ENCODE assay signal across 8 cellular contexts in genomic region chr14:23300687-23301223, GRCh38. TPM values are rescaled to one million over a fixed set of nuclear protein-coding genes. Genes with fewer than 3 reads are reported as not detected.
A peak's percentile ranks its signal among the peaks of the same experiment; 100 is the strongest.
DNase-seq lines count a peak whose midpoint lies in the region; ATAC-seq, FAIRE-seq and TF ChIP-seq lines count a peak whose summit lies in the region.

No MANE protein-coding gene starts in this region.

- peaks cover 6 to 10% (median 9%) of the 10 kb centered on the region in 3 donors for H3K27me3 Mint-ChIP-seq in immature natural killer cell (ENCODE audit: low read depth in 3 of 3)

- BruUV-seq in K562 (replicated peaks; lab: Mats Ljungman, UMichigan), result TSS peak; percentile 66

- H3K9me3 ChIP-seq in K562 (replicated peaks; ENCODE audit: control insufficient read depth, insufficient read depth, low read depth, low read length), result no peaks in the 10 kb centered on the region

- TF ChIP-seq CTCF in GM06990 (IDR thresholded peaks at IDR 0.05; ENCODE audit: insufficient read depth, low read length, poor library complexity, severe bottlenecking) (no peak), K562 (IDR thresholded peaks at IDR 0.05 in 2 of 3, conservative IDR thresholded peaks at IDR 0.05 in 1 of 3; ENCODE audit: insufficient read depth in 2 of 3, low read depth in 1 of 3, low read length in 3 of 3) (no peak), GM10266 (IDR thresholded peaks at IDR 0.05; ENCODE audit: control insufficient read depth, insufficient read depth, low read depth, missing control alignments) (no peak)

- no peak for TF ChIP-seq EP300 in K562 (IDR thresholded peaks at IDR 0.05; ENCODE audit: low read length)

- H3K4me3 ChIP-seq in GM06990 (replicated peaks; ENCODE audit: low read depth, low read length) (peak overlapping the region; percentile 81), K562 (peak overlapping the region; percentile 67), skin epidermis (peak overlapping the region; percentile 56 to 85 (median 72))

- H3K4me1 ChIP-seq in K562 (replicated peaks in 1 of 2; ENCODE audit: control insufficient read depth in 2 of 2, insufficient read depth in 2 of 2, low read length in 2 of 2), result peaks cover 17 to 26% of the 10 kb centered on the region in 2 experiments

- H3K36me3 ChIP-seq in GM06990 (ENCODE audit: control insufficient read depth, insufficient read depth, low read length) (peaks cover 5% of the 10 kb centered on the region), K562 (ENCODE audit: control insufficient read depth, insufficient read depth, low read length) (peaks cover 23% of the 10 kb centered on the region; the same call in 2 of the 3 replicates)

- in situ Hi-C loops in K562 (cut with MboI), result no loop called here

- TF ChIP-seq RAD21 in K562 (CRISPR knock-in tag; conservative IDR thresholded peaks at IDR 0.05 in 1 of 2, IDR thresholded peaks at IDR 0.05 in 1 of 2), result no peak

- H3K9ac ChIP-seq in K562 (ENCODE audit: insufficient read depth in 1 of 2, low read depth in 2 of 2, low read length in 2 of 2), result peak overlapping the region; percentile 90 to 93

- no peaks in the 10 kb centered on the region for H3K9me1 ChIP-seq in K562 (ENCODE audit: control insufficient read depth, insufficient read depth, low read length)

- peak overlapping the region; percentile 88 to 99 (median 94) for H3K27ac Mint-ChIP-seq in immature natural killer cell

- H3K79me2 ChIP-seq in K562 (ENCODE audit: control insufficient read depth, insufficient read depth, low read length), result peaks cover 16% of the 10 kb centered on the region

- H3K4me1 Mint-ChIP-seq in immature natural killer cell, result peaks cover 28 to 45% of the 10 kb centered on the region in 2 donors

- 0 out of 2 replicates have a peak, but pooled peaks have one; percentile 29 for TF ChIP-seq POLR2A in K562 (conservative IDR thresholded peaks at IDR 0.05)

- H3K27me3 ChIP-seq in GM06990 (replicated peaks; ENCODE audit: control insufficient read depth, insufficient read depth, low read length), result no peaks in the 10 kb centered on the region
- H3K27me3 ChIP-seq in K562 (ENCODE audit: control insufficient read depth in 2 of 2, insufficient read depth in 2 of 2, low read length in 2 of 2), result no peaks in the 10 kb centered on the region

- POLR2A ChIA-PET in K562 (lab: Yijun Ruan, JAX), result interaction anchor here (0.6 to 2.8 kb wide), 10 partner anchors 8 to 256 kb away, joined by 3 to 29 read pairs (median 4); partner anchors contain the start of genes C14orf119, HOMEZ and PABPN1

- DNase-seq in GM06990 (ENCODE audit: extremely low read depth, insufficient read length) (no peak), NCI-H69 (lab: John Stamatoyannopoulos, UW) (peak; percentile 60), K562 (ENCODE audit: extremely low read depth in 1 of 4, low spot score in 3 of 4) (peak in 2 of 4 experiments; percentile 32 to 55), immature natural killer cell (peak in 1 of 3 donors; percentile 18), GM10266 (ENCODE audit: extremely low spot score) (no peak)

- CTCF ChIA-PET in K562 (lab: Yijun Ruan, JAX; ENCODE audit: low intra/inter-chr PET ratio), result interaction anchor here (1.0 to 5.9 kb wide), 4 partner anchors 35 to 232 kb away, joined by 3 to 58 read pairs (median 30); no protein-coding TSS in a partner anchor

- peak overlapping the region; percentile 95 for H3K27ac ChIP-seq in K562 (ENCODE audit: extremely low read depth, low read depth, low read length)
- H3K27ac ChIP-seq in skin epidermis, result peak overlapping the region; percentile 85 to 99 (median 94)

- peak overlapping the region; percentile 77 for H2AFZ ChIP-seq in K562 (ENCODE audit: low read depth, low read length)

- intact Hi-C loops in K562 (cut with micrococcal nuclease), result loop anchor here (2.0 to 5.0 kb wide), 3 partner anchors 14 to 178 kb away; partner anchors contain the start of gene HOMEZ

- 1% methylated on average over 9 of the region's 13 CpGs for WGBS in K562 (ENCODE audit: insufficient coverage, low coverage, missing lambda C conversion rate)

- H3K4me3 Mint-ChIP-seq in immature natural killer cell, result peak overlapping the region; percentile 88 to 96 (median 91)

- FAIRE-seq in K562 (lab: Jason Lieb, UNC), result peak; percentile 46

- no peaks in the 10 kb centered on the region for H4K20me1 ChIP-seq in K562 (replicated peaks; ENCODE audit: control insufficient read depth, insufficient read depth, low read length)

- no peaks in the 10 kb centered on the region for H3K9me3 Mint-ChIP-seq in immature natural killer cell

- H3K4me2 ChIP-seq in K562 (ENCODE audit: insufficient read depth, low read length), result peak overlapping the region; percentile 100

- H3K36me3 Mint-ChIP-seq in immature natural killer cell, result peaks cover 0 to 4% (median 0%) of the 10 kb centered on the region in 3 donors

- ATAC-seq in K562 (no peak), HG03135 (IDR thresholded peaks at IDR 0.05; ENCODE audit: unreplicated experiment) (no peak), GM18861 (IDR thresholded peaks at IDR 0.05; ENCODE audit: unreplicated experiment) (no peak)

RNA-seq across cellular contexts. Expression of gene PPP1R3E, which starts 1.9 kb away (rescaled TPM):
- 49.7 and 58.2 TPM in 2 replicates for total RNA-seq in K562 (2011; cell fraction: chromatin; rRNA removed; ENCODE audit: low replicate concordance)
- 37.2 and 38.4 TPM in 2 replicates for total RNA-seq in K562 (2011; cell fraction: nucleolus; rRNA removed)
- 66.3 and 102 TPM in 2 replicates for total RNA-seq in K562 (2011; cell fraction: nucleoplasm; rRNA removed)
- 2.8 and 3.2 TPM in 2 replicates for total RNA-seq in K562 (2014; rRNA removed)
- total RNA-seq in K562 (2014; rRNA removed; fragmentation: Illumina TruSeq; extraction: Trizol), result 7.1 and 8.4 TPM in 2 replicates
- total RNA-seq in K562 (2015; rRNA removed; fragmentation: Illumina TruSeq; extraction: Trizol), result 7.2 and 8.5 TPM in 2 replicates
- total RNA-seq in K562 (2021), result 7.3 and 7.6 TPM in 2 replicates
- polyA plus RNA-seq in K562 (2011; rRNA removed), result 18.4 and 26.2 TPM in 2 replicates
- polyA plus RNA-seq in K562 (2011; cell fraction: cytosol; rRNA removed), result 8.7 and 19.6 TPM in 2 replicates
- polyA plus RNA-seq in K562 (2011; cell fraction: nucleus; rRNA removed), result 94.0 and 103 TPM in 2 replicates
- 11.7 and 31.6 TPM in 2 replicates for polyA plus RNA-seq in K562 (2012)
- 11.5 and 13.4 TPM in 2 replicates for polyA plus RNA-seq in K562 (2014; fragmentation: Illumina TruSeq; extraction: Trizol)
- 1 to 10 TPM; 3.4 to 3.9 TPM for polyA plus RNA-seq in K562 (2014; fragmentation: Nextera tagmentation; extraction: Ambion mirVana)
- 12.9 and 18.5 TPM in 2 replicates for polyA plus RNA-seq in K562 (2014; rRNA removed)
- 10.7 and 11.8 TPM in 2 replicates for polyA minus RNA-seq in K562 (2011; rRNA and poly(A)+ RNA removed)
- 2.5 and 4.6 TPM in 2 replicates for polyA minus RNA-seq in K562 (2011; cell fraction: cytosol; rRNA and poly(A)+ RNA removed)
- polyA minus RNA-seq in K562 (2011; cell fraction: nucleus; rRNA and poly(A)+ RNA removed), result 12.1 and 20.7 TPM in 2 replicates
- polyA plus RNA-seq in immature natural killer cell, result 1 to 10 TPM in 2 of 3 donors, not detected in 1; 1.4 to 2.0 TPM

RNA-seq across cellular contexts. Expression of gene BCL2L2, which starts 5.9 kb away (rescaled TPM):
- total RNA-seq in K562 (2011; cell fraction: chromatin; rRNA removed; ENCODE audit: low replicate concordance), result 36.5 and 38.0 TPM in 2 replicates
- 23.0 and 25.2 TPM in 2 replicates for total RNA-seq in K562 (2011; cell fraction: nucleolus; rRNA removed)
- total RNA-seq in K562 (2011; cell fraction: nucleoplasm; rRNA removed), result 51.9 and 92.5 TPM in 2 replicates
- 15.3 and 17.8 TPM in 2 replicates for total RNA-seq in K562 (2014; rRNA removed)
- 13.4 and 14.8 TPM in 2 replicates for total RNA-seq in K562 (2014; rRNA removed; fragmentation: Illumina TruSeq; extraction: Trizol)
- 12.2 and 12.8 TPM in 2 replicates for total RNA-seq in K562 (2015; rRNA removed; fragmentation: Illumina TruSeq; extraction: Trizol)
- 13.0 and 18.7 TPM in 2 replicates for total RNA-seq in K562 (2021)
- 21.0 TPM in 2 replicates for polyA plus RNA-seq in K562 (2011; rRNA removed)
- 11.9 and 21.1 TPM in 2 replicates for polyA plus RNA-seq in K562 (2011; cell fraction: cytosol; rRNA removed)
- 30.9 and 38.7 TPM in 2 replicates for polyA plus RNA-seq in K562 (2011; cell fraction: nucleus; rRNA removed)
- 17.8 and 30.3 TPM in 2 replicates for polyA plus RNA-seq in K562 (2012)
- 14.7 and 17.2 TPM in 2 replicates for polyA plus RNA-seq in K562 (2014; fragmentation: Illumina TruSeq; extraction: Trizol)
- 1 to 10 TPM; 2.6 to 3.2 TPM for polyA plus RNA-seq in K562 (2014; fragmentation: Nextera tagmentation; extraction: Ambion mirVana)
- polyA plus RNA-seq in K562 (2014; rRNA removed), result 31.1 and 32.5 TPM in 2 replicates
- polyA minus RNA-seq in K562 (2011; rRNA and poly(A)+ RNA removed), result 15.0 and 16.7 TPM in 2 replicates
- 4.6 and 6.2 TPM in 2 replicates for polyA minus RNA-seq in K562 (2011; cell fraction: cytosol; rRNA and poly(A)+ RNA removed)
- polyA minus RNA-seq in K562 (2011; cell fraction: nucleus; rRNA and poly(A)+ RNA removed), result 12.1 and 17.8 TPM in 2 replicates
- 1 to 10 TPM in 1 of 3 donors, under 1 TPM in 2; 0.07 to 1.2 (median 0.69) TPM for polyA plus RNA-seq in immature natural killer cell

RNA-seq across cellular contexts. Expression of gene HOMEZ, which starts 14.8 kb away (rescaled TPM):
- 17.6 and 26.7 TPM in 2 replicates for total RNA-seq in K562 (2011; cell fraction: chromatin; rRNA removed; ENCODE audit: low replicate concordance)
- total RNA-seq in K562 (2011; cell fraction: nucleolus; rRNA removed), result 25.9 and 26.3 TPM in 2 replicates
- 21.2 and 22.2 TPM in 2 replicates for total RNA-seq in K562 (2011; cell fraction: nucleoplasm; rRNA removed)
- total RNA-seq in K562 (2014; rRNA removed) (14.4 and 15.1 TPM in 2 replicates), K562 (2014; rRNA removed; fragmentation: Illumina TruSeq; extraction: Trizol) (15.1 and 16.5 TPM in 2 replicates), K562 (2015; rRNA removed; fragmentation: Illumina TruSeq; extraction: Trizol) (17.8 and 18.2 TPM in 2 replicates), K562 (2021) (20.6 and 23.1 TPM in 2 replicates)
- polyA plus RNA-seq in K562 (2011; rRNA removed) (30.2 and 32.0 TPM in 2 replicates), K562 (2014; fragmentation: Illumina TruSeq; extraction: Trizol) (26.9 and 29.0 TPM in 2 replicates), K562 (2014; fragmentation: Nextera tagmentation; extraction: Ambion mirVana) (1 to 10 TPM; 3.0 to 5.3 TPM), K562 (2014; rRNA removed) (16.9 and 20.0 TPM in 2 replicates), immature natural killer cell (1 to 10 TPM; 1.2 to 4.9 (median 2.1) TPM)
- polyA plus RNA-seq in K562 (2011; cell fraction: cytosol; rRNA removed), result 37.2 and 43.0 TPM in 2 replicates
- 20.4 and 31.3 TPM in 2 replicates for polyA plus RNA-seq in K562 (2011; cell fraction: nucleus; rRNA removed)
- 15.7 and 20.4 TPM in 2 replicates for polyA plus RNA-seq in K562 (2012)
- polyA minus RNA-seq in K562 (2011; rRNA and poly(A)+ RNA removed), result 30.3 and 37.7 TPM in 2 replicates
- polyA minus RNA-seq in K562 (2011; cell fraction: cytosol; rRNA and poly(A)+ RNA removed), result 13.6 and 22.8 TPM in 2 replicates
- polyA minus RNA-seq in K562 (2011; cell fraction: nucleus; rRNA and poly(A)+ RNA removed), result 8.5 and 15.3 TPM in 2 replicates

RNA-seq across cellular contexts. Expression of gene PABPN1, which starts 20.5 kb away (rescaled TPM):
- total RNA-seq in K562 (2011; cell fraction: chromatin; rRNA removed; ENCODE audit: low replicate concordance), result 516 and 682 TPM in 2 replicates
- total RNA-seq in K562 (2011; cell fraction: nucleolus; rRNA removed), result 349 and 369 TPM in 2 replicates
- 339 and 341 TPM in 2 replicates for total RNA-seq in K562 (2011; cell fraction: nucleoplasm; rRNA removed)
- 84.5 and 139 TPM in 2 replicates for total RNA-seq in K562 (2014; rRNA removed)
- 81.6 and 93.2 TPM in 2 replicates for total RNA-seq in K562 (2014; rRNA removed; fragmentation: Illumina TruSeq; extraction: Trizol)
- total RNA-seq in K562 (2015; rRNA removed; fragmentation: Illumina TruSeq; extraction: Trizol), result 175 and 178 TPM in 2 replicates
- 192 and 215 TPM in 2 replicates for total RNA-seq in K562 (2021)
- 388 and 435 TPM in 2 replicates for polyA plus RNA-seq in K562 (2011; rRNA removed)
- polyA plus RNA-seq in K562 (2011; cell fraction: cytosol; rRNA removed), result 216 and 274 TPM in 2 replicates
- polyA plus RNA-seq in K562 (2011; cell fraction: nucleus; rRNA removed), result 975 and 1,426 TPM in 2 replicates
- 169 and 185 TPM in 2 replicates for polyA plus RNA-seq in K562 (2012)
- 226 and 292 TPM in 2 replicates for polyA plus RNA-seq in K562 (2014; fragmentation: Illumina TruSeq; extraction: Trizol)
- polyA plus RNA-seq in K562 (2014; fragmentation: Nextera tagmentation; extraction: Ambion mirVana), result 10 to 100 TPM; 32.6 to 34.4 TPM
- 194 and 243 TPM in 2 replicates for polyA plus RNA-seq in K562 (2014; rRNA removed)
- polyA minus RNA-seq in K562 (2011; rRNA and poly(A)+ RNA removed), result 142 and 145 TPM in 2 replicates
- polyA minus RNA-seq in K562 (2011; cell fraction: cytosol; rRNA and poly(A)+ RNA removed), result 47.2 and 52.1 TPM in 2 replicates
- polyA minus RNA-seq in K562 (2011; cell fraction: nucleus; rRNA and poly(A)+ RNA removed), result 62.1 and 99.2 TPM in 2 replicates
- 100 to 1,000 TPM in 2 of 3 donors, 10 to 100 TPM in 1; 86.2 to 114 (median 113) TPM for polyA plus RNA-seq in immature natural killer cell

RNA-seq across cellular contexts. Expression of gene SLC22A17, which starts 51.9 kb away (rescaled TPM):
- 0.48 and 1.3 TPM in 2 replicates for total RNA-seq in K562 (2011; cell fraction: chromatin; rRNA removed; ENCODE audit: low replicate concordance)
- total RNA-seq in K562 (2011; cell fraction: nucleolus; rRNA removed), result 0.50 and 1.1 TPM in 2 replicates
- total RNA-seq in K562 (2011; cell fraction: nucleoplasm; rRNA removed), result 0.37 and 0.53 TPM in 2 replicates
- total RNA-seq in K562 (2014; rRNA removed), result 0.09 and 0.12 TPM in 2 replicates
- total RNA-seq in K562 (2014; rRNA removed; fragmentation: Illumina TruSeq; extraction: Trizol), result not detected in 2 replicates
- not detected in 2 replicates for total RNA-seq in K562 (2015; rRNA removed; fragmentation: Illumina TruSeq; extraction: Trizol)
- 0.18 TPM in 1 of 2 replicates, not detected in the other for total RNA-seq in K562 (2021)
- polyA plus RNA-seq in K562 (2011; rRNA removed), result 0.19 TPM in 1 of 2 replicates, not detected in the other
- polyA plus RNA-seq in K562 (2011; cell fraction: cytosol; rRNA removed), result 0.24 TPM in 1 of 2 replicates, not detected in the other
- 0.72 and 1.4 TPM in 2 replicates for polyA plus RNA-seq in K562 (2011; cell fraction: nucleus; rRNA removed)
- 0.14 and 0.36 TPM in 2 replicates for polyA plus RNA-seq in K562 (2012)
- 0.06 and 0.07 TPM in 2 replicates for polyA plus RNA-seq in K562 (2014; fragmentation: Illumina TruSeq; extraction: Trizol)
- polyA plus RNA-seq in K562 (2014; fragmentation: Nextera tagmentation; extraction: Ambion mirVana), result not detected
- polyA plus RNA-seq in K562 (2014; rRNA removed), result 0.04 TPM in 1 of 2 replicates, not detected in the other
- not detected in 2 replicates for polyA minus RNA-seq in K562 (2011; rRNA and poly(A)+ RNA removed)
- polyA minus RNA-seq in K562 (2011; cell fraction: cytosol; rRNA and poly(A)+ RNA removed), result not detected in 2 replicates
- not detected in 2 replicates for polyA minus RNA-seq in K562 (2011; cell fraction: nucleus; rRNA and poly(A)+ RNA removed)
- under 1 TPM in 1 of 3 donors, not detected in 2; 0.18 TPM for polyA plus RNA-seq in immature natural killer cell
